ENCODE assay signal across 10 cellular contexts in genomic region chr7:100373261-100373831, GRCh38. TPM values are rescaled to one million over a fixed set of nuclear protein-coding genes. Genes with fewer than 3 reads are reported as not detected.
DNase-seq lines count a peak whose midpoint lies in the region; ATAC-seq and TF ChIP-seq lines count a peak whose summit lies in the region.
"Had no signal": no experiment of that assay in that cellular context is flagged by ENCODE, and none has a peak within 500 bp of the region (broad histone marks: within the 10 kb centered on the region; RNA-seq: fewer than 3 reads in every experiment).

TSS of gene PILRA (plus strand) at chr7:100373487. CDS start at chr7:100373657, 170 bp downstream.

- ATAC-seq in GM21515 (IDR thresholded peaks at IDR 0.05; ENCODE audit: unreplicated experiment), result no peak

- no peak within 1 kb of the TSS for H3K27ac ChIP-seq in CD8-positive, alpha-beta memory T cell (ENCODE audit: low read depth, low read length)
- H3K27ac ChIP-seq in RWPE1, result peak within 1 kb of the TSS; percentile 33

- H3K27me3 ChIP-seq in CD8-positive, alpha-beta memory T cell (ENCODE audit: insufficient read depth, low read length, poor library complexity, severe bottlenecking), result no peaks in the 10 kb centered on the region

- no peaks in the 10 kb centered on the region for H3K27me3 Mint-ChIP-seq in CD8-positive, alpha-beta memory T cell

- H3K4me1 ChIP-seq in CD8-positive, alpha-beta memory T cell (ENCODE audit: insufficient read depth, low read length), result peaks cover 8% of the 10 kb centered on the region

- H3K4me1 Mint-ChIP-seq in CD8-positive, alpha-beta memory T cell, result peaks cover 18 to 39% (median 19%) of the 10 kb centered on the region in 3 donors

- TF ChIP-seq CTCF in RWPE1 (conservative IDR thresholded peaks at IDR 0.05; ENCODE audit: low read depth), result no peak
- TF ChIP-seq CTCF in fibroblast of the aortic adventitia (IDR thresholded peaks at IDR 0.05; ENCODE audit: insufficient read depth, low read length), result no peak

- DNase-seq in CD8-positive, alpha-beta memory T cell, result no peak
- DNase-seq in RWPE1 (ENCODE audit: low spot score), result no peak
- peak; percentile 31 for DNase-seq in fibroblast of the aortic adventitia (ENCODE audit: low read depth)
- peak; percentile 37 for DNase-seq in pons (ENCODE audit: low spot score)
- DNase-seq in stimulated activated CD4-positive, alpha-beta T cell treated with anti-CD3 and anti-CD28 coated beads, Interleukin-2, amount 100 ng/mL, for 24 hours, result no peak
- no peak for DNase-seq in NCI-H1048 (lab: John Stamatoyannopoulos, UW)
- DNase-seq in mucosa of gallbladder (ENCODE audit: low spot score), result no peak
- DNase-seq: activated CD4-positive, alpha-beta T cell treated with anti-CD3 and anti-CD28 coated beads for 4 hours; NCI-H187 treated with DMSO at 0.1 percent for 48 hours had no signal

- CTCF ChIA-PET in CD8-positive, alpha-beta memory T cell (lab: Charles Lee), result no interaction called here
- CTCF ChIA-PET in RWPE1 (lab: Yijun Ruan, JAX), result no interaction called here

- peak within 1 kb of the TSS in 7 of 8 donors; percentile 63 to 91 (median 74) for H3K27ac Mint-ChIP-seq in CD8-positive, alpha-beta memory T cell

- no peaks in the 10 kb centered on the region for H3K36me3 ChIP-seq in CD8-positive, alpha-beta memory T cell (ENCODE audit: insufficient read depth, low read length)

- no peaks in the 10 kb centered on the region for H3K9me3 Mint-ChIP-seq in CD8-positive, alpha-beta memory T cell

- H3K36me3 Mint-ChIP-seq in CD8-positive, alpha-beta memory T cell, result peaks cover 0 to 8% (median 2%) of the 10 kb centered on the region in 3 donors

- H3K4me3 Mint-ChIP-seq in CD8-positive, alpha-beta memory T cell, result peak within 1 kb of the TSS in 1 of 7 donors; percentile 3

- H3K9me3 ChIP-seq in CD8-positive, alpha-beta memory T cell (ENCODE audit: low read length), result no peaks in the 10 kb centered on the region

- POLR2A ChIA-PET in CD8-positive, alpha-beta memory T cell (lab: Charles Lee), result no interaction called here
- POLR2A ChIA-PET in RWPE1 (lab: Yijun Ruan, JAX; ENCODE audit: low non-redundant PET), result no interaction called here

- no peak within 1 kb of the TSS for H3K4me3 ChIP-seq in CD8-positive, alpha-beta memory T cell (ENCODE audit: low read length)
- no peak within 1 kb of the TSS for H3K4me3 ChIP-seq in fibroblast of the aortic adventitia (ENCODE audit: low read depth, low read length)

RNA-seq across cellular contexts. Expression of gene PILRA, which starts in this region (rescaled TPM):
- 1 to 10 TPM in 1 of 2 experiments, under 1 TPM in 1; 0.84 to 1.9 TPM for total RNA-seq in CD8-positive, alpha-beta memory T cell
- polyA plus RNA-seq in CD8-positive, alpha-beta memory T cell, result 0.37 TPM
- total RNA-seq in fibroblast of the aortic adventitia (ENCODE audit: low replicate concordance), result 0.27 TPM in 1 of 2 replicates, not detected in the other
- total RNA-seq in mucosa of gallbladder, result 8.0 TPM

Comparison
In these comparisons a context has a peak if more than half of its experiments do, and no peak if none do; other contexts are left out.
1. Peak in DNase-seq in fibroblast of the aortic adventitia; RNA of the gene not detected or under 1 TPM.